1 cellular context compared by ENCODE assay signal in genomic region chr1:27027575-27028250, GRCh38.
TF ChIP-seq lines count a peak whose summit lies in the region.

No MANE protein-coding gene starts in this region.

TF ChIP-seq in GM23338, 12 proteins besides CTCF, POLR2A, EP300 and RAD21 (continued from another document):
- TF ChIP-seq ZNF462 (CRISPR knock-in tag; IDR thresholded peaks at IDR 0.05), result no peak
- TF ChIP-seq POLR2AphosphoS5 (IDR thresholded peaks at IDR 0.05; ENCODE audit: low read depth), result no peak
